Comparison of ENCODE assay signal across 8 cellular contexts in the genomic region with DNA sequence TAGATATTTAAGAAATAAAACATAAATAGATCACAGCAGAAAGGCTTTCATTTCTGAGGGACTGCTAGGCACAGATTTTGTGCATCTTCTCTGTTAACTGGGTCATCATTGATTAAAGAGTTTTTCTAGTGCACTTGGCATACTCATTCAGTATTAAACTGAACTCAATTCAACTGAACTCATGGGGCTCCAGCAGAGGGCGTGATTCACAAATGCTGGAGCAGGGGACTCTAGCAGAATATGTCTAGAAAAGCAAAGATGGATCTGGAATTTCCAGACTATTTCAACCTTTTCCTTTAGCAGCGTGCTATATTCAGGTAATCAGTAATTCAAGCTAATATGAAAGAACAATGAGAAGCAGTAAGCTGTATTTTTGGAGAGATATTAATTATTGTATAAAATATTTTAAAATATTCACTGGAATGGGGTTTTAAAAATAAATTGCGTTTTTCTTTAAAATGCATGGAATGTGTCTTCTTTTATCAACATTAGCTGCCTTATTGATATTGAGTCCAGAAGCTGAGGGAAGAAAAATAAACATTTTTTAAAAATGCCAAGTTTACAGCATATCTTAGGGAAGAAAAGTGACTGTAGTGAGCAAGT.
DNase-seq lines count a peak whose midpoint lies in the region; ATAC-seq, FAIRE-seq and TF ChIP-seq lines count a peak whose summit lies in the region.

No MANE protein-coding gene starts in this region.

- no peaks in the 10 kb centered on the region; a peak in 1 of 4 replicates for H3K27me3 ChIP-seq in GM12878 (replicated peaks in 1 of 2; ENCODE audit: control insufficient read depth in 2 of 2, insufficient read depth in 2 of 2, low read length in 1 of 2)
- no peaks in the 10 kb centered on the region for H3K27me3 ChIP-seq in mesenchymal stem cell (ENCODE audit: control insufficient read depth in 1 of 2, insufficient read depth in 1 of 2, low read length in 2 of 2)

- H2AK5ac ChIP-seq in mesenchymal stem cell (ENCODE audit: low read length, severe bottlenecking), result no peak overlapping the region

- H2BK120ac ChIP-seq in mesenchymal stem cell (ENCODE audit: low read depth, low read length), result no peak overlapping the region

- TF ChIP-seq POLR2A in GM12878 (IDR thresholded peaks at IDR 0.05; ENCODE audit: low read depth, low read length), result no peak

- no peak overlapping the region for H3K27ac ChIP-seq in GM12878 (ENCODE audit: control insufficient read depth, insufficient read depth)
- no peak overlapping the region for H3K27ac ChIP-seq in mesenchymal stem cell (ENCODE audit: low read length, poor library complexity, severe bottlenecking)

- peak; percentile 33 for DNase-seq in DMS 273 treated with DMSO at 0.1 percent for 48 hours (lab: John Stamatoyannopoulos, UW)
- peak; percentile 58 for DNase-seq in HCEC 1CT
- peak; percentile 42 to 75 for DNase-seq in NCI-H446 (lab: John Stamatoyannopoulos, UW)
- no peak for DNase-seq in GM12878 (ENCODE audit: low read depth, low spot score)
- peak; percentile 69 for DNase-seq in mesenchymal stem cell
- DNase-seq in GM19240 (ENCODE audit: insufficient read length, low spot score), result no peak

- TF ChIP-seq EP300 in GM12878 (IDR thresholded peaks at IDR 0.05; ENCODE audit: borderline replicate concordance in 1 of 2, control insufficient read depth in 1 of 2, low read depth in 2 of 2, low read length in 2 of 2), result no peak

- CTCF ChIA-PET in GM12878 (lab: Yijun Ruan, JAX), result interaction anchor here (0.6 to 2.5 kb wide), 10 partner anchors 10 to 1240 kb away, joined by 3 to 8 read pairs (median 4); no protein-coding TSS in a partner anchor

- H3K4me1 ChIP-seq in GM12878 (ENCODE audit: control insufficient read depth, insufficient read depth, low read length), result no peaks in the 10 kb centered on the region
- H3K4me1 ChIP-seq in mesenchymal stem cell (ENCODE audit: control insufficient read depth, insufficient read depth, low read depth, low read length), result peaks cover 3% of the 10 kb centered on the region

- SMC1A ChIA-PET in GM12878 (lab: Charles Lee; ENCODE audit: uncharacterized antibody, unreplicated experiment), result interaction anchor here (1.0 to 1.3 kb wide), 2 partner anchors 147 to 1240 kb away, joined by 3 read pairs; no protein-coding TSS in a partner anchor

- no peak overlapping the region for H3K14ac ChIP-seq in mesenchymal stem cell (ENCODE audit: low read length in 2 of 2)

- H2BK12ac ChIP-seq in mesenchymal stem cell (ENCODE audit: low read length in 2 of 2), result no peak overlapping the region

- intact Hi-C loops in GM12878 (cut with micrococcal nuclease; ENCODE audit: unreplicated experiment), result no loop called here

- no peak overlapping the region for H2BK15ac ChIP-seq in mesenchymal stem cell (ENCODE audit: low read depth, poor library complexity, severe bottlenecking)

- peak; percentile 80 for ATAC-seq in GM12878
- ATAC-seq in HG02763 (IDR thresholded peaks at IDR 0.05; ENCODE audit: unreplicated experiment), result no peak
- ATAC-seq in HG02610 (IDR thresholded peaks at IDR 0.05; ENCODE audit: unreplicated experiment), result no peak

- no peaks in the 10 kb centered on the region for H3K79me1 ChIP-seq in mesenchymal stem cell (replicated peaks; ENCODE audit: low read length, poor library complexity, severe bottlenecking)

- H3K9ac ChIP-seq in GM12878 (ENCODE audit: control insufficient read depth, insufficient read depth, low read length) (no peak overlapping the region), mesenchymal stem cell (ENCODE audit: low read length) (no peak overlapping the region)

- H3K9me3 ChIP-seq in GM12878 (replicated peaks; ENCODE audit: control insufficient read depth, insufficient read depth, low read length) (no peaks in the 10 kb centered on the region), mesenchymal stem cell (ENCODE audit: control insufficient read depth, low read length) (no peaks in the 10 kb centered on the region)

- H2BK5ac ChIP-seq in mesenchymal stem cell (ENCODE audit: low read depth, low read length, poor library complexity, severe bottlenecking), result no peak overlapping the region

- POLR2A ChIA-PET in GM12878 (lab: Charles Lee), result no interaction called here

- in situ Hi-C loops in GM12878 (cut with MboI), result no loop called here

- H4K20me1 ChIP-seq in GM12878 (ENCODE audit: control insufficient read depth, insufficient read depth), result no peaks in the 10 kb centered on the region

- H3K4me2 ChIP-seq in GM12878 (ENCODE audit: control insufficient read depth, insufficient read depth) (no peak overlapping the region), mesenchymal stem cell (ENCODE audit: low read length, poor library complexity, severe bottlenecking) (no peak overlapping the region)

- RAD21 ChIA-PET in GM12878 (lab: Charles Lee; ENCODE audit: unreplicated experiment), result no interaction called here

- no peak overlapping the region for H3K4ac ChIP-seq in mesenchymal stem cell (ENCODE audit: low read depth in 1 of 2, low read length in 2 of 2)

- no peak overlapping the region for H3K4me3 ChIP-seq in GM12878
- no peak overlapping the region for H3K4me3 ChIP-seq in mesenchymal stem cell (ENCODE audit: insufficient read depth in 1 of 2, low read depth in 1 of 2, low read length in 2 of 2)

- no peak overlapping the region for H4K91ac ChIP-seq in mesenchymal stem cell (ENCODE audit: low read length)

- TF ChIP-seq CTCF in GM12878 (IDR thresholded peaks at IDR 0.05 in 2 of 3, conservative IDR thresholded peaks at IDR 0.05 in 1 of 3; ENCODE audit: control insufficient read depth in 2 of 3, extremely low read depth in 1 of 3, insufficient read depth in 1 of 3, low read depth in 3 of 3, low read length in 3 of 3), result peak; percentile 48 to 60 (median 57)

- no peaks in the 10 kb centered on the region for H3K79me2 ChIP-seq in GM12878 (ENCODE audit: control insufficient read depth, insufficient read depth, low read length)

- peak; percentile 38 for TF ChIP-seq RAD21 in GM12878 (IDR thresholded peaks at IDR 0.05; ENCODE audit: insufficient read depth, low read depth, low read length)

- 10% methylated on average over 3 of the region's 3 CpGs for WGBS in GM12878 (ENCODE audit: insufficient coverage, insufficient replicate concordance, low lambda C conversion rate, missing lambda C conversion rate)
- WGBS in mesenchymal stem cell, result 0% methylated on average over 1 of the region's 3 CpGs

- H2AFZ ChIP-seq in GM12878 (ENCODE audit: control insufficient read depth, low read depth, low read length), result no peak overlapping the region
- no peak overlapping the region for H2AFZ ChIP-seq in mesenchymal stem cell (ENCODE audit: low read depth, low read length)

- H4K8ac ChIP-seq in mesenchymal stem cell (ENCODE audit: low read length), result no peak overlapping the region

- H3K36me3 ChIP-seq in GM12878 (ENCODE audit: control insufficient read depth in 2 of 2, insufficient read depth in 2 of 2, low read length in 1 of 2) (no peaks in the 10 kb centered on the region), mesenchymal stem cell (ENCODE audit: control insufficient read depth in 1 of 2, insufficient read depth in 2 of 2, low read depth in 1 of 2, low read length in 2 of 2) (no peaks in the 10 kb centered on the region)

- H3K18ac ChIP-seq in mesenchymal stem cell (ENCODE audit: low read depth in 1 of 2, low read length in 2 of 2), result no peak overlapping the region

- H3K23ac ChIP-seq in mesenchymal stem cell (ENCODE audit: low read length in 2 of 2), result no peak overlapping the region

- no TSS peak for BruUV-seq in GM12878 (replicated peaks; lab: Mats Ljungman, UMichigan)

- no peak for FAIRE-seq in GM12878 (lab: Jason Lieb, UNC)

TF ChIP-seq in GM12878, 131 proteins besides CTCF, POLR2A, EP300 and RAD21:
- TF ChIP-seq SMC3 (IDR thresholded peaks at IDR 0.05; ENCODE audit: borderline replicate concordance, low read length) (0 out of 2 replicates have a peak, but pooled peaks have one; percentile 29), BHLHE40 (IDR thresholded peaks at IDR 0.05; ENCODE audit: borderline replicate concordance in 1 of 2, low read depth in 2 of 2, low read length in 1 of 2) (no peak), HDAC2 (IDR thresholded peaks at IDR 0.05) (no peak)
- TF ChIP-seq, protein P1, sequence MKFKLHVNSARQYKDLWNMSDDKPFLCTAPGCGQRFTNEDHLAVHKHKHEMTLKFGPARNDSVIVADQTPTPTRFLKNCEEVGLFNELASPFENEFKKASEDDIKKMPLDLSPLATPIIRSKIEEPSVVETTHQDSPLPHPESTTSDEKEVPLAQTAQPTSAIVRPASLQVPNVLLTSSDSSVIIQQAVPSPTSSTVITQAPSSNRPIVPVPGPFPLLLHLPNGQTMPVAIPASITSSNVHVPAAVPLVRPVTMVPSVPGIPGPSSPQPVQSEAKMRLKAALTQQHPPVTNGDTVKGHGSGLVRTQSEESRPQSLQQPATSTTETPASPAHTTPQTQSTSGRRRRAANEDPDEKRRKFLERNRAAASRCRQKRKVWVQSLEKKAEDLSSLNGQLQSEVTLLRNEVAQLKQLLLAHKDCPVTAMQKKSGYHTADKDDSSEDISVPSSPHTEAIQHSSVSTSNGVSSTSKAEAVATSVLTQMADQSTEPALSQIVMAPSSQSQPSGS (IDR thresholded peaks at IDR 0.05; ENCODE audit: low read length), result no peak

Comparison
In these comparisons a context has a peak if more than half of its experiments do, and no peak if none do; other contexts are left out.
1. DNase-seq: peak in DMS 273 treated with DMSO at 0.1 percent for 48 hours (single experiment), HCEC 1CT (single experiment), NCI-H446 (2 of 2) and mesenchymal stem cell (single experiment); none in GM12878 (single experiment) and GM19240 (single experiment).